ENCODE assay signal across 23 cellular contexts in the genomic region with DNA sequence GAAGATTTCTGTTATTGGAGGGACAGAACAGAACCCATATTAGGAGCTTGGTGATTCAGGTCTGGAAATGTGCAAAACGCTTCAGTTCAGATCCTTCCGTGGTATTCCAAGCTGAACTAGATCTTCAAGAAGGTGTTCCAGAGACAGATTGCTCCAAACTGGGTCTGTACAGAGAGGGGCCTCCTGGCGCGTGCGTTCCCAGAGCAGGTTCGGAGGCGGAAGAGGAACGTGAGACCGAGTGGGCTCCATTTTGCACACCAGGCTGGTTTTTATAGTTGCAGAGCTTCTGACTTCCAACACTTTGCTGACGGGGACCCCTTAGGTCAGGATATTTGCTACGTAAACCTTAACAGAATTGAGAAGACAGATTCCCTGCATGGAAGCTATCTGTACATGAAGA. TPM values are rescaled to one million over a fixed set of nuclear protein-coding genes. Genes with fewer than 3 reads are reported as not detected.
DNase-seq lines count a peak whose midpoint lies in the region; ATAC-seq and TF ChIP-seq lines count a peak whose summit lies in the region.
"Had no signal": no experiment of that assay in that cellular context is flagged by ENCODE, and none has a peak within 500 bp of the region (broad histone marks: within the 10 kb centered on the region; RNA-seq: fewer than 3 reads in every experiment).

No MANE protein-coding gene starts in this region.

- H3K36me3 ChIP-seq in right atrium auricular region (peaks cover 22% of the 10 kb centered on the region), brain microvascular endothelial cell (replicated peaks) (peaks cover 35% of the 10 kb centered on the region), aorta (ENCODE audit: control insufficient read depth in 1 of 2, insufficient read depth in 2 of 2, low read length in 1 of 2) (peaks cover 0 to 5% of the 10 kb centered on the region in 2 donors)

- ATAC-seq in right cardiac atrium: no peak
- no peak for ATAC-seq in aorta (ENCODE audit: low FRiP score)
- no peak for ATAC-seq in activated CD4-positive, alpha-beta T cell treated with anti-CD3 and anti-CD28 coated beads for 36 hours

- CTCF ChIA-PET in activated CD4-positive, alpha-beta T cell treated with anti-CD3 and anti-CD28 coated beads for 36 hours (lab: Charles Lee): interaction anchor here (0.7 to 15.7 kb wide), 3 partner anchors 10 to 233 kb away, joined by 3 to 279 read pairs (median 3); no protein-coding TSS in a partner anchor

- H3K4me1 Mint-ChIP-seq in nephron: peaks cover 52% of the 10 kb centered on the region
- H3K4me1 Mint-ChIP-seq in activated CD4-positive, alpha-beta T cell treated with anti-CD3 and anti-CD28 coated beads for 36 hours: no peaks in the 10 kb centered on the region
- H3K4me1 Mint-ChIP-seq: CD4-positive, CD25-positive, alpha-beta regulatory T cell; immature natural killer cell had no signal

- H3K27ac ChIP-seq in right cardiac atrium (ENCODE audit: low read length) (peak overlapping the region; percentile 53), right atrium auricular region (no peak overlapping the region), brain microvascular endothelial cell (peak overlapping the region; percentile 85), aorta (ENCODE audit: low read depth in 1 of 2, low read length in 2 of 2) (no peak overlapping the region)
- H3K27ac ChIP-seq: adrenal gland had no signal

- TF ChIP-seq CTCF in right atrium auricular region (IDR thresholded peaks at IDR 0.05) (no peak), brain microvascular endothelial cell (IDR thresholded peaks at IDR 0.05; ENCODE audit: low read depth, low read length, missing control alignments) (no peak), nephron (IDR thresholded peaks at IDR 0.05; ENCODE audit: unreplicated experiment in 3 of 3) (no peak)

- H3K4me3 Mint-ChIP-seq in nephron: no peak overlapping the region
- no peak overlapping the region for H3K4me3 Mint-ChIP-seq in activated CD4-positive, alpha-beta T cell treated with anti-CD3 and anti-CD28 coated beads for 36 hours
- H3K4me3 Mint-ChIP-seq: CD4-positive, CD25-positive, alpha-beta regulatory T cell; immature natural killer cell had no signal

- H3K9me3 Mint-ChIP-seq in nephron: no peaks in the 10 kb centered on the region
- H3K9me3 Mint-ChIP-seq in activated CD4-positive, alpha-beta T cell treated with anti-CD3 and anti-CD28 coated beads for 36 hours (ENCODE audit: low read depth): no peaks in the 10 kb centered on the region
- H3K9me3 Mint-ChIP-seq: CD4-positive, CD25-positive, alpha-beta regulatory T cell; immature natural killer cell had no signal

- no peak overlapping the region for H3K4me3 ChIP-seq in right cardiac atrium (ENCODE audit: low read length)
- no peak overlapping the region for H3K4me3 ChIP-seq in right atrium auricular region
- no peak overlapping the region for H3K4me3 ChIP-seq in brain microvascular endothelial cell (ENCODE audit: low read depth, low read length)
- H3K4me3 ChIP-seq in aorta (ENCODE audit: low read length in 2 of 2): no peak overlapping the region
- H3K4me3 ChIP-seq: adrenal gland, esophagus squamous epithelium, sigmoid colon, stomach, vagina had no signal

- H3K4me1 ChIP-seq in right cardiac atrium (ENCODE audit: control insufficient read depth, insufficient read depth, low read length) (peaks cover 2% of the 10 kb centered on the region), right atrium auricular region (peaks cover 0 to 5% of the 10 kb centered on the region in 2 donors), aorta (ENCODE audit: control insufficient read depth in 1 of 2, insufficient read depth in 2 of 2, low read length in 2 of 2) (no peaks in the 10 kb centered on the region)
- H3K4me1 ChIP-seq: adrenal gland, esophagus squamous epithelium, stomach, vagina had no signal

- in situ Hi-C loops in brain microvascular endothelial cell (cut with HindIII; ENCODE audit: low pct_ligation_motif_present, low sequenced_read_pairs): no loop called here

- no peaks in the 10 kb centered on the region for H3K27me3 Mint-ChIP-seq in nephron (ENCODE audit: low read depth)
- no peaks in the 10 kb centered on the region for H3K27me3 Mint-ChIP-seq in activated CD4-positive, alpha-beta T cell treated with anti-CD3 and anti-CD28 coated beads for 36 hours
- H3K27me3 Mint-ChIP-seq: CD4-positive, CD25-positive, alpha-beta regulatory T cell had no signal

- intact Hi-C loops in right cardiac atrium (cut with DNase I) (no loop called here), aorta (cut with DNase I) (loop anchor here in 1 of 2 donors (10.0 kb wide), 1 partner anchor 478 kb away; no protein-coding TSS in a partner anchor)
- intact Hi-C loops in activated CD4-positive, alpha-beta T cell treated with anti-CD3 and anti-CD28 coated beads for 36 hours (cut with DNase I, micrococcal nuclease): no loop called here

- H3K27me3 ChIP-seq in right cardiac atrium (ENCODE audit: control insufficient read depth, insufficient read depth): no peaks in the 10 kb centered on the region
- H3K27me3 ChIP-seq in right atrium auricular region: no peaks in the 10 kb centered on the region
- no peaks in the 10 kb centered on the region for H3K27me3 ChIP-seq in brain microvascular endothelial cell (replicated peaks)
- H3K27me3 ChIP-seq in aorta (ENCODE audit: control insufficient read depth in 1 of 2, insufficient read depth in 2 of 2, low read length in 1 of 2): no peaks in the 10 kb centered on the region
- H3K27me3 ChIP-seq: adrenal gland, esophagus squamous epithelium, sigmoid colon, stomach, vagina had no signal

- H3K27ac Mint-ChIP-seq in nephron: peak overlapping the region; percentile 84 to 94 (median 88)
- no peak overlapping the region for H3K27ac Mint-ChIP-seq in activated CD4-positive, alpha-beta T cell treated with anti-CD3 and anti-CD28 coated beads for 36 hours
- H3K27ac Mint-ChIP-seq: immature natural killer cell had no signal

- H3K9me3 ChIP-seq in right cardiac atrium (ENCODE audit: control insufficient read depth, low read length): no peaks in the 10 kb centered on the region
- no peaks in the 10 kb centered on the region for H3K9me3 ChIP-seq in right atrium auricular region
- no peaks in the 10 kb centered on the region for H3K9me3 ChIP-seq in aorta (ENCODE audit: control insufficient read depth, low read length)
- H3K9me3 ChIP-seq: adrenal gland, esophagus squamous epithelium, sigmoid colon, stomach, vagina had no signal

- POLR2A ChIA-PET in activated CD4-positive, alpha-beta T cell treated with anti-CD3 and anti-CD28 coated beads for 36 hours (lab: Charles Lee): no interaction called here

- WGBS in right cardiac atrium: 91% methylated on average over 11 of the region's 11 CpGs
- 86 to 87% methylated on average over 11 of the region's 11 CpGs for WGBS in aorta, 2 donors

- DNase-seq in right cardiac atrium: peak in 1 of 3 donors; percentile 32
- no peak for DNase-seq in right atrium auricular region (ENCODE audit: low spot score)
- no peak for DNase-seq in brain microvascular endothelial cell
- DNase-seq in aorta: peak; percentile 4 to 58
- DNase-seq in globus pallidus (ENCODE audit: low spot score): no peak
- no peak for DNase-seq in central memory CD4-positive, alpha-beta T cell
- no peak for DNase-seq in activated CD4-positive, alpha-beta T cell treated with anti-CD3 and anti-CD28 coated beads for 36 hours
- DNase-seq: ACHN; activated CD4-positive, alpha-beta T cell treated with anti-CD3 and anti-CD28 coated beads, Interleukin-2, amount 50 U/mL, for 1 hour; activated CD8-positive, alpha-beta memory T cell treated with anti-CD3 and anti-CD28 coated beads, Interleukin-2, amount 50 U/mL, for 4 hours; activated effector memory CD4-positive, alpha-beta T cell treated with anti-CD3 and anti-CD28 coated beads, Interleukin-2, amount 50 U/mL, for 16 hours; adrenal gland; CD4-positive, CD25-positive, alpha-beta regulatory T cell; DMS53; esophagus squamous epithelium; immature natural killer cell; NCI-H1105 treated with DMSO at 0.1 percent for 48 hours; NCI-H510A treated with DMSO at 0.1 percent for 48 hours; sigmoid colon; stomach; SW 1271 had no signal

- peaks cover 30% of the 10 kb centered on the region for H3K36me3 Mint-ChIP-seq in nephron (ENCODE audit: low read depth)
- peaks cover 3% of the 10 kb centered on the region for H3K36me3 Mint-ChIP-seq in activated CD4-positive, alpha-beta T cell treated with anti-CD3 and anti-CD28 coated beads for 36 hours (ENCODE audit: low read depth)

RNA-seq across cellular contexts. Expression of a gene that starts 16.7 kb away (rescaled TPM):
- total RNA-seq in right cardiac atrium (10 to 100 TPM; 20.2 to 28.9 (median 25.3) TPM), right atrium auricular region (10 to 100 TPM; 21.1 to 30.1 TPM), aorta (10 to 100 TPM; 16.7 to 31.2 TPM)
- polyA plus RNA-seq in right cardiac atrium (58.8 TPM), aorta (10 to 100 TPM; 28.2 to 30.4 TPM)
- total RNA-seq in activated CD4-positive, alpha-beta T cell treated with anti-CD3 and anti-CD28 coated beads for 36 hours: 10 to 100 TPM; 62.8 to 72.6 TPM

RNA-seq across cellular contexts. Expression of a gene that starts 41.0 kb away (rescaled TPM):
- total RNA-seq in right cardiac atrium (100 to 1,000 TPM; 200 to 243 (median 211) TPM), right atrium auricular region (100 to 1,000 TPM; 156 to 193 TPM), aorta (100 to 1,000 TPM; 183 to 192 TPM)
- polyA plus RNA-seq in right cardiac atrium (350 TPM), aorta (100 to 1,000 TPM; 244 to 268 TPM)
- total RNA-seq in activated CD4-positive, alpha-beta T cell treated with anti-CD3 and anti-CD28 coated beads for 36 hours: 100 to 1,000 TPM; 102 to 109 TPM

Comparison
In these comparisons a context has a peak if more than half of its experiments do, and no peak if none do; other contexts are left out.
1. H3K27ac ChIP-seq: peak in right cardiac atrium (single experiment) and brain microvascular endothelial cell (single experiment); none in right atrium auricular region (0 of 2) and aorta (0 of 2).
2. DNase-seq: peak in aorta (2 of 2); none in right atrium auricular region (single experiment), brain microvascular endothelial cell (single experiment), globus pallidus (single experiment), central memory CD4-positive, alpha-beta T cell (single experiment) and activated CD4-positive, alpha-beta T cell treated with anti-CD3 and anti-CD28 coated beads for 36 hours (single experiment).